In the genomic region with DNA sequence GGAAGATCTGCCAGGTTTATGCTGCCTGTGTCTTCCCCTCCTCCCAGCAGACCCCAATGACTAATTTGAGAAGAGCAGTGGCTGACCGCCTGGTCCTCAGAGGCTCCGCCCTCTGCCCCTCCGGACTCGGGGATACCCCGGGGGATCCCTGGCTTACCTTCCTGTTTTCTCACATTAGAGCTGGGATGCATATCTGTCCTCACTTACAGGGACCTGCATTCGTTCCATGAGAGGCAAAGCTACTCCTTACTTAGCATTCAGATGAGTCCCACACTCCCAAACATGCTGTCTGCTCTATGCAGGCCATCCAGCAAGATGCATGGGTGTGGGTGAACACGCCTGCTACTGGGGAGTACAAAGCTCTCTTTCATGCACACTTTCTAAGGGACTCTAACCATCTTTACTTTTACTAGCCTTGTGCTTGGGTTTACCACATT, we compare ENCODE assay signal across 11 cellular contexts. TPM values are rescaled to one million over a fixed set of nuclear protein-coding genes. Genes with fewer than 3 reads are reported as not detected.
A peak's percentile ranks its signal among the peaks of the same experiment; 100 is the strongest.
DNase-seq lines count a peak whose midpoint lies in the region; ATAC-seq lines count a peak whose summit lies in the region.
"Had no signal": no experiment of that assay in that cellular context is flagged by ENCODE, and none has a peak within 500 bp of the region (broad histone marks: within the 10 kb centered on the region; RNA-seq: fewer than 3 reads in every experiment).

No MANE protein-coding gene starts in this region.

- peaks cover 96% of the 10 kb centered on the region for H3K4me1 Mint-ChIP-seq in stimulated activated naive CD8-positive, alpha-beta T cell treated with anti-CD3 and anti-CD28 coated beads, Interleukin-15, Interleukin-2, amounts not matched to agents 100 ng/mL and 50 ng/mL, for 24 hours (ENCODE audit: low read depth)
- H3K4me1 Mint-ChIP-seq in stimulated activated naive B cell treated with anti-CD40 and anti-IgM and Interleukin-4, amounts not matched to agents 10 μg/mL and 1 μg/mL and 100 μg/mL, for 72 hours = peaks cover 66 to 96% of the 10 kb centered on the region in 2 donors
- H3K4me1 Mint-ChIP-seq in activated CD4-positive, alpha-beta T cell treated with anti-CD3 and anti-CD28 coated beads, Interleukin-2, amount 10 ng/mL, durations not matched to agents 24 days and 14 days = peaks cover 69% of the 10 kb centered on the region

- peaks cover 30% of the 10 kb centered on the region for H3K36me3 Mint-ChIP-seq in stimulated activated naive CD8-positive, alpha-beta T cell treated with anti-CD3 and anti-CD28 coated beads, Interleukin-15, Interleukin-2, amounts not matched to agents 100 ng/mL and 50 ng/mL, for 24 hours (ENCODE audit: low read depth)
- H3K36me3 Mint-ChIP-seq in stimulated activated naive B cell treated with anti-CD40 and anti-IgM and Interleukin-4, amounts not matched to agents 10 μg/mL and 1 μg/mL and 100 μg/mL, for 72 hours = peaks cover 47 to 55% of the 10 kb centered on the region in 2 donors
- peaks cover 28% of the 10 kb centered on the region for H3K36me3 Mint-ChIP-seq in activated CD4-positive, alpha-beta T cell treated with anti-CD3 and anti-CD28 coated beads, Interleukin-2, amount 10 ng/mL, durations not matched to agents 24 days and 14 days (ENCODE audit: low read depth)

- no peaks in the 10 kb centered on the region for H3K27me3 ChIP-seq in HUES64 (ENCODE audit: insufficient read depth, low read length)
- H3K27me3 ChIP-seq: pancreas had no signal

- H3K9ac ChIP-seq in HUES64 (ENCODE audit: low read depth, low read length) = no peak overlapping the region

- no peak for ATAC-seq in stimulated activated naive CD8-positive, alpha-beta T cell treated with anti-CD3 and anti-CD28 coated beads, Interleukin-15, Interleukin-2, amounts not matched to agents 100 U/mL and 50 U/mL, for 24 hours
- ATAC-seq in HG02642 (IDR thresholded peaks at IDR 0.05; ENCODE audit: poor library complexity, unreplicated experiment) = peak; percentile 50
- ATAC-seq in stimulated activated naive B cell treated with anti-CD40 and anti-IgM and Interleukin-4, amounts not matched to agents 10 μg/mL and 1 μg/mL and 100 μg/mL, for 72 hours (replicated peaks) = peak; percentile 49 to 62
- ATAC-seq: pancreas had no signal

- no peak overlapping the region for H3K4me3 ChIP-seq in HUES64 (ENCODE audit: low read length)
- H3K4me3 ChIP-seq: pancreas had no signal

- peak overlapping the region; percentile 28; the same call in 1 of the 2 replicates for H3K27ac ChIP-seq in HUES64 (ENCODE audit: low read depth, low read length)
- H3K27ac ChIP-seq: pancreas had no signal

- H3K9me3 ChIP-seq in HUES64 (ENCODE audit: insufficient read depth, low read depth, low read length) = no peaks in the 10 kb centered on the region
- H3K9me3 ChIP-seq: pancreas had no signal

- no peak for DNase-seq in stimulated activated naive CD8-positive, alpha-beta T cell treated with anti-CD3 and anti-CD28 coated beads, Interleukin-15, Interleukin-2, amounts not matched to agents 100 U/mL and 50 U/mL, for 24 hours
- no peak for DNase-seq in stimulated activated naive B cell treated with anti-CD40 and anti-IgM and Interleukin-4, amounts not matched to agents 10 μg/mL and 1 μg/mL and 100 μg/mL, for 72 hours
- no peak for DNase-seq in NCI-H2029 treated with DMSO at 0.1 percent for 48 hours (lab: John Stamatoyannopoulos, UW)
- no peak for DNase-seq in activated CD4-positive, alpha-beta T cell treated with anti-CD3 and anti-CD28 coated beads, Interleukin-2, amount 10 ng/mL, durations not matched to agents 24 days and 14 days
- DNase-seq in SW 1271 (lab: John Stamatoyannopoulos, UW) = no peak
- DNase-seq: kidney glomerular epithelial cell, NCI-H187 had no signal

- WGBS in HUES64 = 79% methylated on average over 7 of the region's 7 CpGs

- intact Hi-C loops in activated CD4-positive, alpha-beta T cell treated with anti-CD3 and anti-CD28 coated beads, Interleukin-2, amount 10 ng/mL, durations not matched to agents 24 days and 14 days (cut with micrococcal nuclease) = no loop called here

- no peaks in the 10 kb centered on the region for H3K27me3 Mint-ChIP-seq in stimulated activated naive CD8-positive, alpha-beta T cell treated with anti-CD3 and anti-CD28 coated beads, Interleukin-15, Interleukin-2, amounts not matched to agents 100 ng/mL and 50 ng/mL, for 24 hours
- H3K27me3 Mint-ChIP-seq in stimulated activated naive B cell treated with anti-CD40 and anti-IgM and Interleukin-4, amounts not matched to agents 10 μg/mL and 1 μg/mL and 100 μg/mL, for 72 hours = no peaks in the 10 kb centered on the region
- no peaks in the 10 kb centered on the region for H3K27me3 Mint-ChIP-seq in activated CD4-positive, alpha-beta T cell treated with anti-CD3 and anti-CD28 coated beads, Interleukin-2, amount 10 ng/mL, durations not matched to agents 24 days and 14 days

- no peaks in the 10 kb centered on the region for H3K36me3 ChIP-seq in HUES64 (ENCODE audit: insufficient read depth, low read length)
- H3K36me3 ChIP-seq: pancreas had no signal

- H3K9me3 Mint-ChIP-seq in stimulated activated naive CD8-positive, alpha-beta T cell treated with anti-CD3 and anti-CD28 coated beads, Interleukin-15, Interleukin-2, amounts not matched to agents 100 ng/mL and 50 ng/mL, for 24 hours = no peaks in the 10 kb centered on the region
- H3K9me3 Mint-ChIP-seq in stimulated activated naive B cell treated with anti-CD40 and anti-IgM and Interleukin-4, amounts not matched to agents 10 μg/mL and 1 μg/mL and 100 μg/mL, for 72 hours = no peaks in the 10 kb centered on the region
- H3K9me3 Mint-ChIP-seq in activated CD4-positive, alpha-beta T cell treated with anti-CD3 and anti-CD28 coated beads, Interleukin-2, amount 10 ng/mL, durations not matched to agents 24 days and 14 days = no peaks in the 10 kb centered on the region

- H3K4me3 Mint-ChIP-seq in stimulated activated naive CD8-positive, alpha-beta T cell treated with anti-CD3 and anti-CD28 coated beads, Interleukin-15, Interleukin-2, amounts not matched to agents 100 ng/mL and 50 ng/mL, for 24 hours = no peak overlapping the region
- peak overlapping the region; percentile 58 to 79 for H3K4me3 Mint-ChIP-seq in stimulated activated naive B cell treated with anti-CD40 and anti-IgM and Interleukin-4, amounts not matched to agents 10 μg/mL and 1 μg/mL and 100 μg/mL, for 72 hours
- no peak overlapping the region for H3K4me3 Mint-ChIP-seq in activated CD4-positive, alpha-beta T cell treated with anti-CD3 and anti-CD28 coated beads, Interleukin-2, amount 10 ng/mL, durations not matched to agents 24 days and 14 days

- H3K4me1 ChIP-seq in HUES64 (ENCODE audit: insufficient read depth, low read length) = peaks cover 63% of the 10 kb centered on the region

- peak overlapping the region; percentile 49 for H3K27ac Mint-ChIP-seq in stimulated activated naive CD8-positive, alpha-beta T cell treated with anti-CD3 and anti-CD28 coated beads, Interleukin-15, Interleukin-2, amounts not matched to agents 100 ng/mL and 50 ng/mL, for 24 hours
- peak overlapping the region; percentile 83 for H3K27ac Mint-ChIP-seq in stimulated activated naive B cell treated with anti-CD40 and anti-IgM and Interleukin-4, amounts not matched to agents 10 μg/mL and 1 μg/mL and 100 μg/mL, for 72 hours
- H3K27ac Mint-ChIP-seq in activated CD4-positive, alpha-beta T cell treated with anti-CD3 and anti-CD28 coated beads, Interleukin-2, amount 10 ng/mL, durations not matched to agents 24 days and 14 days = no peak overlapping the region

RNA-seq across cellular contexts. Expression of gene VOPP1, which starts 24.0 kb away (rescaled TPM):
- polyA plus RNA-seq in HUES64 (2013, experiment 1 of 2) = 62.1 TPM
- 53.1 TPM for polyA plus RNA-seq in HUES64 (2013, experiment 2 of 2)
- 87.4 and 90.6 TPM in 2 replicates for total RNA-seq in activated CD4-positive, alpha-beta T cell treated with anti-CD3 and anti-CD28 coated beads, Interleukin-2, amount 10 ng/mL, durations not matched to agents 24 days and 14 days

Comparison
In these comparisons a context has a peak if more than half of its experiments do, and no peak if none do; other contexts are left out.
1. H3K4me3 Mint-ChIP-seq: peak in stimulated activated naive B cell treated with anti-CD40 and anti-IgM and Interleukin-4, amounts not matched to agents 10 μg/mL and 1 μg/mL and 100 μg/mL, for 72 hours (2 of 2); none in stimulated activated naive CD8-positive, alpha-beta T cell treated with anti-CD3 and anti-CD28 coated beads, Interleukin-15, Interleukin-2, amounts not matched to agents 100 ng/mL and 50 ng/mL, for 24 hours (single experiment) and activated CD4-positive, alpha-beta T cell treated with anti-CD3 and anti-CD28 coated beads, Interleukin-2, amount 10 ng/mL, durations not matched to agents 24 days and 14 days (single experiment).